ENCODE assay signal across 10 cellular contexts in the genomic region with DNA sequence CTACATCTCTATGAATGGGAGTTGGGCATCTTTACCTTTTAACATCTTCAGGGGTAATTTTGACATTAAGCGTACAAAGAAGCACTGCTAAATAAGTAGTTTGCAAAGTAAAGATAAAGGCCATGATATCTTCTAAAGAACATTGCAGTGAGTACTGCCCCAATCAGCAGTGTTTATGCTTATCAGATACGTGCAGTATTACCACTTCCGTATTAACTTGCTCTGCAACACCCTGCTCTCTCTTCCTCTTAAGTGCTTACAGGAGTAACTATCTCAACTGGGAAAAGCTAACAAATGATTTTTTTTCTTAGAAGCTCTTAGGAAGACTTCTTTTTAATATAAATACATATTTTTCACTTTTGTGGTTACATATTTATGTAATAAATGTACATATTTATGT.
"Had no signal": no experiment of that assay in that cellular context is flagged by ENCODE, and none has a peak within 500 bp of the region (broad histone marks: within the 10 kb centered on the region; RNA-seq: fewer than 3 reads in every experiment).

No MANE protein-coding gene starts in this region.

- DNase-seq: activated CD4-positive, alpha-beta T cell treated with anti-CD3 and anti-CD28 coated beads, Interleukin-2, amount 50 U/mL, for 4 hours; activated gamma-delta T cell; activated T-cell treated with anti-CD3 and anti-CD28 coated beads, Interleukin-2, amount 50 U/mL, for 1 hour; cerebellar nuclear complex; effector memory CD8-positive, alpha-beta T cell; left cardiac atrium; occipital lobe; right cardiac atrium; stimulated activated CD4-positive, alpha-beta T cell treated with anti-CD3 and anti-CD28 coated beads, Interleukin-1b, Interleukin-23, amount 100 ng/mL, for 48 hours; stimulated activated naive B cell treated with anti-CD40 and anti-IgM and Interleukin-4, amounts not matched to agents 10 μg/mL and 1 μg/mL and 100 μg/mL, for 72 hours had no signal
